In genomic region chr5:163565492-163565891, GRCh38 we compare ENCODE assay signal across 8 cellular contexts.
DNase-seq lines count a peak whose midpoint lies in the region; TF ChIP-seq lines count a peak whose summit lies in the region.

No MANE protein-coding gene starts in this region.

- intact Hi-C loops in cardiac septum (cut with DNase I): loop anchor here (10.0 kb wide), 2 partner anchors 939 to 1639 kb away; no protein-coding TSS in a partner anchor
- intact Hi-C loops in activated T-helper 1 cell treated with anti-CD3 and anti-CD28 coated beads, Interleukin-12 subunit alpha, Interleukin-12 subunit beta, Interleukin-2, Interleukin-4 antibody, amounts not matched to agents 30 ng/mL and 10 ng/mL and 1 ng/mL, durations not matched to agents 14 hours and 24 hours and 36 hours (cut with micrococcal nuclease): loop anchor here (5.0 to 10.0 kb wide), 2 partner anchors 128 to 1109 kb away; partner anchors contain the start of gene CCNG1

- WGBS in suprapubic skin: 3% methylated on average over 11 of the region's 11 CpGs

- no peak overlapping the region for H3K27ac Mint-ChIP-seq in activated T-helper 1 cell treated with anti-CD3 and anti-CD28 coated beads, Interleukin-12 subunit alpha, Interleukin-12 subunit beta, Interleukin-2, Interleukin-4 antibody, amounts not matched to agents 30 ng/mL and 10 ng/mL and 1 ng/mL, durations not matched to agents 14 hours and 24 hours and 36 hours

- no peaks in the 10 kb centered on the region for H3K36me3 Mint-ChIP-seq in activated T-helper 1 cell treated with anti-CD3 and anti-CD28 coated beads, Interleukin-12 subunit alpha, Interleukin-12 subunit beta, Interleukin-2, Interleukin-4 antibody, amounts not matched to agents 30 ng/mL and 10 ng/mL and 1 ng/mL, durations not matched to agents 14 hours and 24 hours and 36 hours (ENCODE audit: low read depth)

- H3K9ac ChIP-seq in iPS-18a (ENCODE audit: low read length): no peak overlapping the region

- H3K4me3 ChIP-seq in cardiac muscle cell (peak overlapping the region; percentile 29), iPS-18a (ENCODE audit: low read length) (peak overlapping the region; percentile 58), suprapubic skin (peak overlapping the region; percentile 39)

- no peak for TF ChIP-seq EP300 in suprapubic skin (IDR thresholded peaks at IDR 0.05)

- TF ChIP-seq POLR2A in suprapubic skin (IDR thresholded peaks at IDR 0.05): no peak

- DNase-seq in cardiac muscle cell (ENCODE audit: low read depth in 1 of 2, low spot score in 1 of 2): peak; percentile 16 to 72
- no peak for DNase-seq in cardiac septum (ENCODE audit: low spot score)
- no peak for DNase-seq in activated T-helper 1 cell treated with anti-CD3 and anti-CD28 coated beads, Interleukin-12 subunit alpha, Interleukin-12 subunit beta, Interleukin-2, Interleukin-4 antibody, amounts not matched to agents 30 ng/mL and 10 ng/mL and 1 ng/mL, durations not matched to agents 14 hours and 24 hours and 36 hours (ENCODE audit: low spot score)
- DNase-seq in suprapubic skin (ENCODE audit: low spot score in 2 of 2): no peak
- no peak for DNase-seq in T-helper 9 cell
- DNase-seq in Ammon's horn (ENCODE audit: low spot score): no peak
- DNase-seq in kidney glomerular epithelial cell (lab: John Stamatoyannopoulos, UW): no peak

- H3K27me3 Mint-ChIP-seq in activated T-helper 1 cell treated with anti-CD3 and anti-CD28 coated beads, Interleukin-12 subunit alpha, Interleukin-12 subunit beta, Interleukin-2, Interleukin-4 antibody, amounts not matched to agents 30 ng/mL and 10 ng/mL and 1 ng/mL, durations not matched to agents 14 hours and 24 hours and 36 hours (ENCODE audit: insufficient read depth): peaks cover 60% of the 10 kb centered on the region

- no peaks in the 10 kb centered on the region for H3K36me3 ChIP-seq in cardiac muscle cell
- H3K36me3 ChIP-seq in iPS-18a (ENCODE audit: control insufficient read depth, low read depth, low read length): no peaks in the 10 kb centered on the region
- no peaks in the 10 kb centered on the region for H3K36me3 ChIP-seq in suprapubic skin

- H3K4me1 ChIP-seq in cardiac muscle cell (ENCODE audit: low read depth): peaks cover 3% of the 10 kb centered on the region
- peaks cover 47% of the 10 kb centered on the region for H3K4me1 ChIP-seq in iPS-18a (ENCODE audit: control insufficient read depth, low read depth, low read length)
- peaks cover 18% of the 10 kb centered on the region for H3K4me1 ChIP-seq in suprapubic skin

- TF ChIP-seq CTCF in cardiac muscle cell (IDR thresholded peaks at IDR 0.05; ENCODE audit: low read depth, low read length) (no peak), suprapubic skin (IDR thresholded peaks at IDR 0.05) (no peak)

- H3K4me1 Mint-ChIP-seq in activated T-helper 1 cell treated with anti-CD3 and anti-CD28 coated beads, Interleukin-12 subunit alpha, Interleukin-12 subunit beta, Interleukin-2, Interleukin-4 antibody, amounts not matched to agents 30 ng/mL and 10 ng/mL and 1 ng/mL, durations not matched to agents 14 hours and 24 hours and 36 hours (ENCODE audit: low read depth): peaks cover 29% of the 10 kb centered on the region

- H3K27ac ChIP-seq in cardiac muscle cell (no peak overlapping the region), iPS-18a (ENCODE audit: low read length) (no peak overlapping the region), suprapubic skin (no peak overlapping the region)

- H3K9me3 Mint-ChIP-seq in activated T-helper 1 cell treated with anti-CD3 and anti-CD28 coated beads, Interleukin-12 subunit alpha, Interleukin-12 subunit beta, Interleukin-2, Interleukin-4 antibody, amounts not matched to agents 30 ng/mL and 10 ng/mL and 1 ng/mL, durations not matched to agents 14 hours and 24 hours and 36 hours: no peaks in the 10 kb centered on the region

- no peaks in the 10 kb centered on the region for H3K9me3 ChIP-seq in cardiac muscle cell (ENCODE audit: low read depth)
- H3K9me3 ChIP-seq in iPS-18a (ENCODE audit: control insufficient read depth, low read depth, low read length): no peaks in the 10 kb centered on the region
- no peaks in the 10 kb centered on the region for H3K9me3 ChIP-seq in suprapubic skin

- H3K27me3 ChIP-seq in cardiac muscle cell (peaks cover 28% of the 10 kb centered on the region), iPS-18a (ENCODE audit: control insufficient read depth, insufficient read depth, low read length) (peaks cover 40% of the 10 kb centered on the region), suprapubic skin (peaks cover 21% of the 10 kb centered on the region)

- peak overlapping the region; percentile 77 for H3K4me3 Mint-ChIP-seq in activated T-helper 1 cell treated with anti-CD3 and anti-CD28 coated beads, Interleukin-12 subunit alpha, Interleukin-12 subunit beta, Interleukin-2, Interleukin-4 antibody, amounts not matched to agents 30 ng/mL and 10 ng/mL and 1 ng/mL, durations not matched to agents 14 hours and 24 hours and 36 hours

Comparison
In these comparisons a context has a peak if more than half of its experiments do, and no peak if none do; other contexts are left out.
1. DNase-seq: peak in cardiac muscle cell (2 of 2); none in cardiac septum (single experiment), activated T-helper 1 cell treated with anti-CD3 and anti-CD28 coated beads, Interleukin-12 subunit alpha, Interleukin-12 subunit beta, Interleukin-2, Interleukin-4 antibody, amounts not matched to agents 30 ng/mL and 10 ng/mL and 1 ng/mL, durations not matched to agents 14 hours and 24 hours and 36 hours (single experiment), suprapubic skin (0 of 2), T-helper 9 cell (single experiment), Ammon's horn (single experiment) and kidney glomerular epithelial cell (single experiment).
2. Peak in every context shown above with its lines, with median percentiles within 50 percentile points of each other: H3K4me3 ChIP-seq.